In the genomic region with DNA sequence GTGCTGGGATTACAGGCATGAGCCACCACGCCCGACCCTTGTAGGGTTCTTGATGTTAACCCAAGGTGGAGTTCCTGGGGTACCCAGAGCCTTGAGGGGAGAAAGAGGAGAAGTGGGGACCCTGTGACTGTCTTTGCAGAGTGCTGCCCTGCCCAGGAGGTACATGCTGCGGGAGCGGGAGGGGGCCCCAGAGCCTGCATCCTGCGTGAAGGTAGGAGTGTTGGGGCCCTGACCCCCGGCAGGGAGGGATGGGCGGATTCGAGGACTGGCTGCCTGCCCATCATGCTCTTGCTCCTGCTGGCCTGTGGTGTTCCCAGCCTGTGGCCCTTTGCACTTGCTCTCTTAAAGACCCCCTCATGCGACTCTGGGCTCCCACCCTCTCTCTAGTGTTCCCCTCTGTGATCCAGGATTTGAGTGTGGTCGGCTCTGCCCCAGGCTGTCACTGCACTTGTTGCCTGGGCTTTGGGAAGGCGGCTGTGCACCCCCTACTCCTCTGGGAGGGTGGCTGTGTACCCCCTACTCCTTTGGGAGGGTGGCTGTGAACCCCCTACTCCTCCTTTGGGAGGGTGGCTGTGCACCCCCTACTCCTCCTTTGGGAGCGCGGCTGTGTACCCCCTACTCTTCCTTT, we compare ENCODE assay signal across 23 cellular contexts. TPM values are rescaled to one million over a fixed set of nuclear protein-coding genes. Genes with fewer than 3 reads are reported as not detected.
DNase-seq lines count a peak whose midpoint lies in the region; ATAC-seq, FAIRE-seq and TF ChIP-seq lines count a peak whose summit lies in the region.
"Had no signal": no experiment of that assay in that cellular context is flagged by ENCODE, and none has a peak within 500 bp of the region (broad histone marks: within the 10 kb centered on the region; RNA-seq: fewer than 3 reads in every experiment).

No MANE protein-coding gene starts in this region.

- DNase-seq in right cardiac atrium, result peak in 2 of 3 donors; percentile 49 to 60
- DNase-seq in heart left ventricle, result no peak
- no peak for DNase-seq in K562 (ENCODE audit: extremely low read depth in 1 of 4, low spot score in 3 of 4)
- DNase-seq in epidermal melanocyte (ENCODE audit: insufficient read length, low spot score), result peak; percentile 5
- DNase-seq: ACHN; BE2C; C1 segment of cervical spinal cord; CD4-positive, CD25-positive, alpha-beta regulatory T cell; CD8-positive, alpha-beta memory T cell; COR-L47; H9; IMR-90; KBM-7 had no signal

- peaks cover 12% of the 10 kb centered on the region; the same call in 1 of the 2 replicates for H4K20me1 ChIP-seq in K562 (replicated peaks; ENCODE audit: control insufficient read depth, insufficient read depth, low read length)

- H3K4me1 ChIP-seq in right cardiac atrium (ENCODE audit: control insufficient read depth, insufficient read depth, low read length) (no peaks in the 10 kb centered on the region), heart left ventricle (peaks cover 0 to 19% (median 12%) of the 10 kb centered on the region in 12 donors), K562 (replicated peaks in 1 of 2; ENCODE audit: control insufficient read depth in 2 of 2, insufficient read depth in 2 of 2, low read length in 2 of 2) (peaks cover 0 to 33% of the 10 kb centered on the region in 2 experiments; a peak in 3 of 5 replicates)

- no peak overlapping the region for H3K4me3 ChIP-seq in right cardiac atrium (ENCODE audit: low read length)
- H3K4me3 ChIP-seq in heart left ventricle, result no peak overlapping the region
- no peak overlapping the region for H3K4me3 ChIP-seq in K562
- H3K4me3 ChIP-seq: GM23338 had no signal

- in situ Hi-C loops in K562 (cut with MboI), result loop anchor here (5.0 kb wide), 1 partner anchor 46 kb away; no protein-coding TSS in a partner anchor

- no peak for FAIRE-seq in K562 (lab: Jason Lieb, UNC)
- FAIRE-seq: A204.1, D721Med, G401.6, GM12891, GM18507, HTR-8/SVneo had no signal

- intact Hi-C loops in right cardiac atrium (cut with DNase I) (no loop called here), heart left ventricle (cut with DNase I) (loop anchor here in 1 of 10 donors (10.0 kb wide), 1 partner anchor 276 kb away; the partner anchor contains the start of gene TUBGCP6), K562 (cut with micrococcal nuclease) (no loop called here)

- H3K9me3 ChIP-seq in right cardiac atrium (ENCODE audit: control insufficient read depth, low read length) (no peaks in the 10 kb centered on the region), heart left ventricle (no peaks in the 10 kb centered on the region), K562 (replicated peaks; ENCODE audit: control insufficient read depth, insufficient read depth, low read depth, low read length) (no peaks in the 10 kb centered on the region)
- H3K9me3 ChIP-seq: BE2C had no signal

- TF ChIP-seq EP300 in K562 (IDR thresholded peaks at IDR 0.05; ENCODE audit: low read length), result no peak

- TF ChIP-seq CTCF in heart left ventricle (IDR thresholded peaks at IDR 0.05), result no peak
- TF ChIP-seq CTCF in K562 (IDR thresholded peaks at IDR 0.05 in 2 of 3, conservative IDR thresholded peaks at IDR 0.05 in 1 of 3; ENCODE audit: insufficient read depth in 2 of 3, low read depth in 1 of 3, low read length in 3 of 3), result no peak

- H3K27me3 ChIP-seq in right cardiac atrium (ENCODE audit: control insufficient read depth, insufficient read depth) (no peaks in the 10 kb centered on the region), heart left ventricle (no peaks in the 10 kb centered on the region), K562 (ENCODE audit: control insufficient read depth in 2 of 2, insufficient read depth in 2 of 2, low read length in 2 of 2) (no peaks in the 10 kb centered on the region)
- H3K27me3 ChIP-seq: BE2C had no signal

- no TSS peak for BruUV-seq in K562 (replicated peaks; lab: Mats Ljungman, UMichigan)

- TF ChIP-seq POLR2A in heart left ventricle (IDR thresholded peaks at IDR 0.05) (no peak), K562 (conservative IDR thresholded peaks at IDR 0.05) (no peak)

- POLR2A ChIA-PET in K562 (lab: Yijun Ruan, JAX), result interaction anchor here (0.8 to 5.3 kb wide), 2 partner anchors 11 to 49 kb away, joined by 3 to 65 read pairs; partner anchors contain the start of genes LMF2 and NCAPH2

- no peak overlapping the region for H2AFZ ChIP-seq in K562 (ENCODE audit: low read depth, low read length)
- H2AFZ ChIP-seq: GM23338 had no signal

- no peak for TF ChIP-seq RAD21 in K562 (CRISPR knock-in tag; conservative IDR thresholded peaks at IDR 0.05 in 1 of 2, IDR thresholded peaks at IDR 0.05 in 1 of 2)

- CTCF ChIA-PET in K562 (lab: Yijun Ruan, JAX; ENCODE audit: low intra/inter-chr PET ratio), result no interaction called here

- no peak overlapping the region for H3K4me2 ChIP-seq in K562 (ENCODE audit: insufficient read depth, low read length)
- H3K4me2 ChIP-seq: GM23338 had no signal

- WGBS in right cardiac atrium, result 92% methylated on average over 13 of the region's 13 CpGs
- 95 to 96% (median 95%) methylated on average over 10 to 13 of the region's 13 CpGs for WGBS in heart left ventricle, 4 donors
- 93% methylated on average over 3 of the region's 13 CpGs for WGBS in K562 (ENCODE audit: insufficient coverage, low coverage, missing lambda C conversion rate)

- H3K27ac ChIP-seq in right cardiac atrium (ENCODE audit: low read length), result no peak overlapping the region
- no peak overlapping the region for H3K27ac ChIP-seq in heart left ventricle
- no peak overlapping the region for H3K27ac ChIP-seq in K562 (ENCODE audit: extremely low read depth, low read depth, low read length)

- peaks cover 25% of the 10 kb centered on the region for H3K79me2 ChIP-seq in K562 (ENCODE audit: control insufficient read depth, insufficient read depth, low read length)

- ATAC-seq in right cardiac atrium (no peak), heart left ventricle (no peak), K562 (no peak), GM18502 (IDR thresholded peaks at IDR 0.05; ENCODE audit: poor library complexity, unreplicated experiment) (no peak), HG03460 (IDR thresholded peaks at IDR 0.05; ENCODE audit: unreplicated experiment) (no peak), HG03175 (IDR thresholded peaks at IDR 0.05; ENCODE audit: unreplicated experiment) (no peak)
- ATAC-seq: GM23338 had no signal

- H3K36me3 ChIP-seq in heart left ventricle (peaks cover 0 to 91% (median 76%) of the 10 kb centered on the region in 9 donors), K562 (ENCODE audit: control insufficient read depth, insufficient read depth, low read length) (peaks cover 77% of the 10 kb centered on the region; the same call in 1 of the 3 replicates)

- no peak overlapping the region for H3K9ac ChIP-seq in K562 (ENCODE audit: insufficient read depth in 1 of 2, low read depth in 2 of 2, low read length in 2 of 2)

- H3K9me1 ChIP-seq in K562 (ENCODE audit: control insufficient read depth, insufficient read depth, low read length), result no peaks in the 10 kb centered on the region

RNA-seq across cellular contexts. Expression of gene SCO2, which starts 4.5 kb away (rescaled TPM):
- total RNA-seq in right cardiac atrium, result 1 to 10 TPM in 2 of 4 donors, not detected in 2; 1.4 to 2.2 TPM
- not detected for polyA plus RNA-seq in right cardiac atrium
- total RNA-seq in heart left ventricle, result 1 to 10 TPM in 2 of 9 donors, under 1 TPM in 2, not detected in 5; 0.67 to 2.6 (median 0.94) TPM
- 1 to 10 TPM in 1 of 2 donors, not detected in 1; 2.0 TPM for polyA plus RNA-seq in heart left ventricle
- not detected in 2 replicates for total RNA-seq in K562 (2011; cell fraction: chromatin; rRNA removed; ENCODE audit: low replicate concordance)
- total RNA-seq in K562 (2011; cell fraction: nucleolus; rRNA removed), result 1.0 and 3.9 TPM in 2 replicates
- not detected in 2 replicates for total RNA-seq in K562 (2011; cell fraction: nucleoplasm; rRNA removed)
- 2.2 and 2.6 TPM in 2 replicates for total RNA-seq in K562 (2014; rRNA removed)
- total RNA-seq in K562 (2014; rRNA removed; fragmentation: Illumina TruSeq; extraction: Trizol), result not detected in 2 replicates
- 0.26 and 0.69 TPM in 2 replicates for total RNA-seq in K562 (2015; rRNA removed; fragmentation: Illumina TruSeq; extraction: Trizol)
- 4.0 and 8.9 TPM in 2 replicates for total RNA-seq in K562 (2021)
- 1.1 and 2.2 TPM in 2 replicates for polyA plus RNA-seq in K562 (2011; rRNA removed)
- 2.9 and 6.2 TPM in 2 replicates for polyA plus RNA-seq in K562 (2011; cell fraction: cytosol; rRNA removed)
- 0.51 and 1.7 TPM in 2 replicates for polyA plus RNA-seq in K562 (2011; cell fraction: nucleus; rRNA removed)
- 1.7 and 7.0 TPM in 2 replicates for polyA plus RNA-seq in K562 (2012)
- polyA plus RNA-seq in K562 (2014; fragmentation: Illumina TruSeq; extraction: Trizol), result 0.34 TPM in 1 of 2 replicates, not detected in the other
- polyA plus RNA-seq in K562 (2014; fragmentation: Nextera tagmentation; extraction: Ambion mirVana), result not detected
- polyA plus RNA-seq in K562 (2014; rRNA removed), result 1.0 and 2.2 TPM in 2 replicates
- not detected in 2 replicates for polyA minus RNA-seq in K562 (2011; rRNA and poly(A)+ RNA removed)
- polyA minus RNA-seq in K562 (2011; cell fraction: cytosol; rRNA and poly(A)+ RNA removed), result 1.2 TPM in 1 of 2 replicates, not detected in the other
- polyA minus RNA-seq in K562 (2011; cell fraction: nucleus; rRNA and poly(A)+ RNA removed), result 0.89 and 1.2 TPM in 2 replicates

RNA-seq across cellular contexts. Expression of gene TYMP, which starts 8.9 kb away (rescaled TPM):
- total RNA-seq in right cardiac atrium (10 to 100 TPM; 14.6 to 35.5 (median 19.3) TPM), heart left ventricle (100 to 1,000 TPM in 1 of 9 donors, 10 to 100 TPM in 6, 1 to 10 TPM in 2; 8.3 to 198 (median 21.7) TPM), K562 (2014; rRNA removed) (2.4 and 3.7 TPM in 2 replicates), K562 (2014; rRNA removed; fragmentation: Illumina TruSeq; extraction: Trizol) (not detected in 2 replicates), K562 (2015; rRNA removed; fragmentation: Illumina TruSeq; extraction: Trizol) (not detected in 2 replicates), K562 (2021) (2.6 and 4.0 TPM in 2 replicates)
- polyA plus RNA-seq in right cardiac atrium (18.5 TPM), heart left ventricle (10 to 100 TPM; 11.8 to 45.1 TPM), K562 (2011; rRNA removed) (0.17 and 0.27 TPM in 2 replicates), K562 (2014; fragmentation: Illumina TruSeq; extraction: Trizol) (not detected in 2 replicates), K562 (2014; fragmentation: Nextera tagmentation; extraction: Ambion mirVana) (under 1 TPM in 1 of 2 experiments, not detected in 1; 0.03 TPM), K562 (2014; rRNA removed) (2.7 and 2.8 TPM in 2 replicates)
- 0.30 TPM in 1 of 2 replicates, not detected in the other for total RNA-seq in K562 (2011; cell fraction: chromatin; rRNA removed; ENCODE audit: low replicate concordance)
- 1.3 and 1.4 TPM in 2 replicates for total RNA-seq in K562 (2011; cell fraction: nucleolus; rRNA removed)
- 0.46 TPM in 1 of 2 replicates, not detected in the other for total RNA-seq in K562 (2011; cell fraction: nucleoplasm; rRNA removed)
- 1.0 and 5.9 TPM in 2 replicates for polyA plus RNA-seq in K562 (2011; cell fraction: cytosol; rRNA removed)
- 0.77 and 1.7 TPM in 2 replicates for polyA plus RNA-seq in K562 (2011; cell fraction: nucleus; rRNA removed)
- 2.1 and 4.6 TPM in 2 replicates for polyA plus RNA-seq in K562 (2012)
- polyA minus RNA-seq in K562 (2011; rRNA and poly(A)+ RNA removed), result not detected in 2 replicates
- polyA minus RNA-seq in K562 (2011; cell fraction: cytosol; rRNA and poly(A)+ RNA removed), result not detected in 2 replicates
- 0.67 and 0.94 TPM in 2 replicates for polyA minus RNA-seq in K562 (2011; cell fraction: nucleus; rRNA and poly(A)+ RNA removed)

RNA-seq across cellular contexts. Expression of gene NCAPH2, which starts 12.9 kb away (rescaled TPM):
- total RNA-seq in right cardiac atrium (10 to 100 TPM; 23.3 to 35.0 (median 28.6) TPM), heart left ventricle (10 to 100 TPM; 24.7 to 34.5 (median 27.9) TPM), K562 (2014; rRNA removed) (72.3 and 79.2 TPM in 2 replicates), K562 (2014; rRNA removed; fragmentation: Illumina TruSeq; extraction: Trizol) (20.2 and 24.3 TPM in 2 replicates), K562 (2015; rRNA removed; fragmentation: Illumina TruSeq; extraction: Trizol) (40.5 and 42.9 TPM in 2 replicates), K562 (2021) (83.2 and 88.6 TPM in 2 replicates)
- polyA plus RNA-seq in right cardiac atrium (29.1 TPM), heart left ventricle (10 to 100 TPM; 33.9 to 43.3 TPM), K562 (2011; rRNA removed) (31.2 and 43.9 TPM in 2 replicates), K562 (2014; fragmentation: Illumina TruSeq; extraction: Trizol) (32.4 and 44.0 TPM in 2 replicates), K562 (2014; fragmentation: Nextera tagmentation; extraction: Ambion mirVana) (10 to 100 TPM in 1 of 2 experiments, 1 to 10 TPM in 1; 3.6 to 10.0 TPM), K562 (2014; rRNA removed) (63.3 and 67.1 TPM in 2 replicates)
- total RNA-seq in K562 (2011; cell fraction: chromatin; rRNA removed; ENCODE audit: low replicate concordance), result 73.5 and 259 TPM in 2 replicates
- total RNA-seq in K562 (2011; cell fraction: nucleolus; rRNA removed), result 203 and 218 TPM in 2 replicates
- 91.6 and 121 TPM in 2 replicates for total RNA-seq in K562 (2011; cell fraction: nucleoplasm; rRNA removed)
- 48.1 and 62.5 TPM in 2 replicates for polyA plus RNA-seq in K562 (2011; cell fraction: cytosol; rRNA removed)
- 140 and 169 TPM in 2 replicates for polyA plus RNA-seq in K562 (2011; cell fraction: nucleus; rRNA removed)
- polyA plus RNA-seq in K562 (2012), result 46.4 and 80.8 TPM in 2 replicates
- polyA minus RNA-seq in K562 (2011; rRNA and poly(A)+ RNA removed), result 20.3 and 21.0 TPM in 2 replicates
- polyA minus RNA-seq in K562 (2011; cell fraction: cytosol; rRNA and poly(A)+ RNA removed), result 44.2 and 53.0 TPM in 2 replicates
- 37.6 and 55.5 TPM in 2 replicates for polyA minus RNA-seq in K562 (2011; cell fraction: nucleus; rRNA and poly(A)+ RNA removed)

RNA-seq across cellular contexts. Expression of gene LMF2, which starts 13.4 kb away (rescaled TPM):
- total RNA-seq in right cardiac atrium, result 10 to 100 TPM; 32.2 to 33.7 (median 33.3) TPM
- 29.0 TPM for polyA plus RNA-seq in right cardiac atrium
- 10 to 100 TPM; 20.9 to 46.5 (median 32.1) TPM for total RNA-seq in heart left ventricle
- polyA plus RNA-seq in heart left ventricle, result 10 to 100 TPM; 22.6 to 34.8 TPM
- total RNA-seq in K562 (2011; cell fraction: chromatin; rRNA removed; ENCODE audit: low replicate concordance), result 23.7 and 131 TPM in 2 replicates
- 145 and 174 TPM in 2 replicates for total RNA-seq in K562 (2011; cell fraction: nucleolus; rRNA removed)
- total RNA-seq in K562 (2011; cell fraction: nucleoplasm; rRNA removed), result 53.0 and 58.1 TPM in 2 replicates
- 18.1 and 26.0 TPM in 2 replicates for total RNA-seq in K562 (2014; rRNA removed)
- total RNA-seq in K562 (2014; rRNA removed; fragmentation: Illumina TruSeq; extraction: Trizol), result 0.67 and 1.2 TPM in 2 replicates
- total RNA-seq in K562 (2015; rRNA removed; fragmentation: Illumina TruSeq; extraction: Trizol), result 7.5 and 7.6 TPM in 2 replicates
- 35.8 and 37.1 TPM in 2 replicates for total RNA-seq in K562 (2021)
- polyA plus RNA-seq in K562 (2011; rRNA removed), result 8.8 and 19.2 TPM in 2 replicates
- polyA plus RNA-seq in K562 (2011; cell fraction: cytosol; rRNA removed), result 17.7 and 43.8 TPM in 2 replicates
- polyA plus RNA-seq in K562 (2011; cell fraction: nucleus; rRNA removed), result 202 and 324 TPM in 2 replicates
- polyA plus RNA-seq in K562 (2012), result 22.2 and 47.8 TPM in 2 replicates
- 3.2 and 13.6 TPM in 2 replicates for polyA plus RNA-seq in K562 (2014; fragmentation: Illumina TruSeq; extraction: Trizol)
- under 1 TPM; 0.08 to 0.39 TPM for polyA plus RNA-seq in K562 (2014; fragmentation: Nextera tagmentation; extraction: Ambion mirVana)
- polyA plus RNA-seq in K562 (2014; rRNA removed), result 31.7 and 32.7 TPM in 2 replicates
- 3.2 and 3.9 TPM in 2 replicates for polyA minus RNA-seq in K562 (2011; rRNA and poly(A)+ RNA removed)
- 17.6 and 18.8 TPM in 2 replicates for polyA minus RNA-seq in K562 (2011; cell fraction: cytosol; rRNA and poly(A)+ RNA removed)
- 38.4 and 48.2 TPM in 2 replicates for polyA minus RNA-seq in K562 (2011; cell fraction: nucleus; rRNA and poly(A)+ RNA removed)

RNA-seq across cellular contexts. Expression of gene KLHDC7B, which starts 24.8 kb away (rescaled TPM):
- total RNA-seq in right cardiac atrium (under 1 TPM in 3 of 4 donors, not detected in 1; 0.08 to 0.14 (median 0.09) TPM), heart left ventricle (1 to 10 TPM in 1 of 9 donors, under 1 TPM in 3, not detected in 5; 0.08 to 1.3 (median 0.14) TPM), K562 (2014; rRNA removed) (0.05 and 0.08 TPM in 2 replicates), K562 (2014; rRNA removed; fragmentation: Illumina TruSeq; extraction: Trizol) (not detected in 2 replicates), K562 (2015; rRNA removed; fragmentation: Illumina TruSeq; extraction: Trizol) (0.04 TPM in 2 replicates), K562 (2021) (0.22 TPM in 2 replicates)
- polyA plus RNA-seq in right cardiac atrium (not detected), heart left ventricle (under 1 TPM in 1 of 2 donors, not detected in 1; 0.08 TPM), K562 (2011; rRNA removed) (0.09 TPM in 1 of 2 replicates, not detected in the other), K562 (2014; fragmentation: Illumina TruSeq; extraction: Trizol) (0.04 and 0.22 TPM in 2 replicates), K562 (2014; fragmentation: Nextera tagmentation; extraction: Ambion mirVana) (not detected), K562 (2014; rRNA removed) (0.07 and 0.15 TPM in 2 replicates)
- 0.14 and 0.28 TPM in 2 replicates for total RNA-seq in K562 (2011; cell fraction: chromatin; rRNA removed; ENCODE audit: low replicate concordance)
- 0.17 and 0.39 TPM in 2 replicates for total RNA-seq in K562 (2011; cell fraction: nucleolus; rRNA removed)
- 0.22 and 0.31 TPM in 2 replicates for total RNA-seq in K562 (2011; cell fraction: nucleoplasm; rRNA removed)
- 0.03 and 0.06 TPM in 2 replicates for polyA plus RNA-seq in K562 (2011; cell fraction: cytosol; rRNA removed)
- 0.11 and 0.27 TPM in 2 replicates for polyA plus RNA-seq in K562 (2011; cell fraction: nucleus; rRNA removed)
- polyA plus RNA-seq in K562 (2012), result 0.52 and 46.0 TPM in 2 replicates
- polyA minus RNA-seq in K562 (2011; rRNA and poly(A)+ RNA removed), result 0.03 TPM in 1 of 2 replicates, not detected in the other
- 0.36 TPM in 1 of 2 replicates, not detected in the other for polyA minus RNA-seq in K562 (2011; cell fraction: cytosol; rRNA and poly(A)+ RNA removed)
- polyA minus RNA-seq in K562 (2011; cell fraction: nucleus; rRNA and poly(A)+ RNA removed), result 0.13 TPM in 1 of 2 replicates, not detected in the other
- total RNA-seq: GM23338, H9, IMR-90 had no signal
- polyA plus RNA-seq: GM23338 had no signal

Comparison
In these comparisons a context has a peak if more than half of its experiments do, and no peak if none do; other contexts are left out.
1. DNase-seq: peak in right cardiac atrium (2 of 3) and epidermal melanocyte (single experiment); none in heart left ventricle (0 of 5) and K562 (0 of 4).